In the genomic region with DNA sequence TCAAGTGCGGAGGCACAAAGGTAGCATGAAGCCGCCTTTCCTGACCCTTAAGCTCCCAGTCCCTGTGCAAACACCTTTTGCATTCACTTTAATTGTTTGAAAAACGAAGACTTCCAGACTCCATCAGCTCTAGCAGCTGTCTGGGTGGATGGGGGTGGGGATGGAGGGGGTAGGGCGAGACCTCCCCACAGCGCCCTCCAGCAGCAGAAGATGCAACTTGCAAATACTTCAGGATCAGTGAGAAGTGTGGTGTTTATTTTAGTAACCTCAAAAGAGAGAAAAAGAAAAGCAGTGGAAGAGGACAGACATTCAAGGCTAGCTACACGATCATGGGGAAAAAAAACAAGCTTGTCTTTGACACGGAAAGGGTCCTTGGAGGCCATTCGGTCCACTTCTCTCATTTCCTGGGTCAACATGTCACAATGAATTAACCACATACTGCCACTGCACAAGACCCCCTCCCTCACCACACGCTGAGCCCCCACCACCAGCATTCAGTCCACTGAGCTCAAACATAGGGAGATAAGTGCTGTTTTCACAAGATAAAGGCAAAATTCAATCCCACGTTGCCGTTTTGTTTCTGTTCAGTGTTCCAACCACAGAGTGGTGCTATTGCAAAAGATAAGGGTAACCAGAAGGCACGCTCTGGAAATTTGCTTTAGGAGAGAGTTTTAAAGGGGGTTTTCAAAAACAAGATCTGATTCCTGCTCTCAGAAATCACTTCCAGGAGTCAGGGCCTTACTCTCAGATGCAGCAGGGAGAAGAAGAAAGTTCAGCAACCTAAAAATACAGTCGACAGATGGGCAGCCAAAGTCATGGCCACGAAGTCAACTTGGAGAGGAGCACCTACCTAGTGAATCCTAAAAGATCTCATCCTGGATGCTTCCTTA, we compare ENCODE assay signal across 8 cellular contexts. TPM values are rescaled to one million over a fixed set of nuclear protein-coding genes. Genes with fewer than 3 reads are reported as not detected.
DNase-seq lines count a peak whose midpoint lies in the region; ATAC-seq and TF ChIP-seq lines count a peak whose summit lies in the region.

No MANE protein-coding gene starts in this region.

- CTCF ChIA-PET in HEK293T (lab: Yijun Ruan, JAX): interaction anchor here (0.6 to 3.7 kb wide), 23 partner anchors 8 to 609 kb away, joined by 3 to 26 read pairs (median 3); no protein-coding TSS in a partner anchor

- H3K9me3 Mint-ChIP-seq in natural killer cell: no peaks in the 10 kb centered on the region

- H3K36me3 Mint-ChIP-seq in natural killer cell: no peaks in the 10 kb centered on the region

- POLR2A ChIA-PET in HEK293T (lab: Yijun Ruan, JAX): no interaction called here

- H3K4me3 Mint-ChIP-seq in natural killer cell: no peak overlapping the region

- H3K27ac Mint-ChIP-seq in natural killer cell: no peak overlapping the region

- in situ Hi-C loops in KBM-7 (cut with MboI; ENCODE audit: low pct_unique_long_range_greater_than_20kb, low sequenced_read_pairs): no loop called here

- ATAC-seq in left lobe of liver: peak; percentile 21
- no peak for ATAC-seq in natural killer cell
- ATAC-seq in HG03159 (IDR thresholded peaks at IDR 0.05; ENCODE audit: unreplicated experiment): no peak

- peaks cover 0 to 9% of the 10 kb centered on the region in 2 donors for H3K4me1 Mint-ChIP-seq in natural killer cell

- DNase-seq in AG10803 (ENCODE audit: low read depth) (peak; percentile 60), KBM-7 (peak; percentile 9), astrocyte of the hippocampus (ENCODE audit: low read depth, low spot score) (peak; percentile 72), left lobe of liver (ENCODE audit: low spot score) (no peak), natural killer cell (no peak), HEK293T (ENCODE audit: extremely low spot score) (no peak)
- DNase-seq in stimulated activated CD4-positive, alpha-beta T cell treated with anti-CD3 and anti-CD28 coated beads, Interleukin-2, amount 100 ng/mL, for 48 hours: no peak

- TF ChIP-seq CTCF in AG10803 (conservative IDR thresholded peaks at IDR 0.05; ENCODE audit: low read length): peak; percentile 82
- no peak for TF ChIP-seq CTCF in natural killer cell (IDR thresholded peaks at IDR 0.05)

- intact Hi-C loops in natural killer cell (cut with micrococcal nuclease): no loop called here

- H3K4me3 ChIP-seq in AG10803 (ENCODE audit: low read length): peak overlapping the region; percentile 33

- peaks cover 38 to 39% of the 10 kb centered on the region in 2 donors for H3K27me3 Mint-ChIP-seq in natural killer cell (ENCODE audit: low read depth in 2 of 2)

TF ChIP-seq in HEK293T, 16 proteins besides CTCF, POLR2A, EP300 and RAD21:
- no peak for TF ChIP-seq LEF1 (IDR thresholded peaks at IDR 0.05; ENCODE audit: borderline replicate concordance)
- TF ChIP-seq SUZ12 (IDR thresholded peaks at IDR 0.05): no peak
- no peak for TF ChIP-seq TARDBP (IDR thresholded peaks at IDR 0.05)
- TF ChIP-seq FOXM1 (IDR thresholded peaks at IDR 0.05; ENCODE audit: borderline replicate concordance): no peak
- no peak for TF ChIP-seq ARNT (IDR thresholded peaks at IDR 0.05)
- TF ChIP-seq SP1 (IDR thresholded peaks at IDR 0.05): no peak
- TF ChIP-seq FOXK2 (IDR thresholded peaks at IDR 0.05): no peak
- TF ChIP-seq, protein P1, sequence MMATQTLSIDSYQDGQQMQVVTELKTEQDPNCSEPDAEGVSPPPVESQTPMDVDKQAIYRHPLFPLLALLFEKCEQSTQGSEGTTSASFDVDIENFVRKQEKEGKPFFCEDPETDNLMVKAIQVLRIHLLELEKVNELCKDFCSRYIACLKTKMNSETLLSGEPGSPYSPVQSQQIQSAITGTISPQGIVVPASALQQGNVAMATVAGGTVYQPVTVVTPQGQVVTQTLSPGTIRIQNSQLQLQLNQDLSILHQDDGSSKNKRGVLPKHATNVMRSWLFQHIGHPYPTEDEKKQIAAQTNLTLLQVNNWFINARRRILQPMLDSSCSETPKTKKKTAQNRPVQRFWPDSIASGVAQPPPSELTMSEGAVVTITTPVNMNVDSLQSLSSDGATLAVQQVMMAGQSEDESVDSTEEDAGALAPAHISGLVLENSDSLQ (IDR thresholded peaks at IDR 0.05): no peak
- TF ChIP-seq L3MBTL2 (conservative IDR thresholded peaks at IDR 0.05): no peak
- no peak for TF ChIP-seq BHLHE40 (IDR thresholded peaks at IDR 0.05; ENCODE audit: borderline replicate concordance)
- no peak for TF ChIP-seq NFRKB (IDR thresholded peaks at IDR 0.05)
- TF ChIP-seq ELF4 (IDR thresholded peaks at IDR 0.05): no peak
- TF ChIP-seq ZNF384 (IDR thresholded peaks at IDR 0.05): no peak
- TF ChIP-seq CTBP1 (IDR thresholded peaks at IDR 0.05; ENCODE audit: borderline replicate concordance): no peak
- no peak for TF ChIP-seq FOXA1 (IDR thresholded peaks at IDR 0.05)
- TF ChIP-seq HDGF (IDR thresholded peaks at IDR 0.05; ENCODE audit: borderline replicate concordance): no peak

RNA-seq across cellular contexts. Expression of a gene that starts 3.3 kb away (rescaled TPM):
- 4.6 TPM for total RNA-seq in left lobe of liver
- not detected for total RNA-seq in natural killer cell

Comparison
In these comparisons a context has a peak if more than half of its experiments do, and no peak if none do; other contexts are left out.
1. DNase-seq: peak in AG10803 (single experiment), KBM-7 (single experiment) and astrocyte of the hippocampus (single experiment); none in left lobe of liver (single experiment), stimulated activated CD4-positive, alpha-beta T cell treated with anti-CD3 and anti-CD28 coated beads, Interleukin-2, amount 100 ng/mL, for 48 hours (0 of 2), natural killer cell (single experiment) and HEK293T (single experiment).